ENCODE assay signal across 16 cellular contexts in genomic region chr5:67886761-67887160, GRCh38.
A peak's percentile ranks its signal among the peaks of the same experiment; 100 is the strongest.
DNase-seq lines count a peak whose midpoint lies in the region; TF ChIP-seq lines count a peak whose summit lies in the region.
"Had no signal": no experiment of that assay in that cellular context is flagged by ENCODE, and none has a peak within 500 bp of the region (broad histone marks: within the 10 kb centered on the region; RNA-seq: fewer than 3 reads in every experiment).

No MANE protein-coding gene starts in this region.

- H3K9me3 ChIP-seq in A673 (ENCODE audit: low read depth, low read length, poor library complexity, severe bottlenecking) (no peaks in the 10 kb centered on the region), BE2C (no peaks in the 10 kb centered on the region; the same call in none of the 2 replicates), neural progenitor cell (ENCODE audit: low read depth) (no peaks in the 10 kb centered on the region), spleen (no peaks in the 10 kb centered on the region), suprapubic skin (no peaks in the 10 kb centered on the region)
- H3K9me3 ChIP-seq: BLaER1 had no signal

- CTCF ChIA-PET in A673 (lab: Charles Lee) = no interaction called here

- H2AFZ ChIP-seq in neural progenitor cell (replicated peaks) = peak overlapping the region; percentile 22

- 70 to 100% (median 86%) methylated on average over 1 of the region's 1 CpG for WGBS in spleen, 5 donors
- WGBS in suprapubic skin = 93% methylated on average over 1 of the region's 1 CpG

- H3K9me3 Mint-ChIP-seq in neural progenitor cell = peaks cover 5% of the 10 kb centered on the region

- no peak overlapping the region for H3K4me2 ChIP-seq in neural progenitor cell
- H3K4me2 ChIP-seq: BLaER1 had no signal

- H3K4me3 ChIP-seq in A673 (ENCODE audit: low read depth, low read length, poor library complexity, severe bottlenecking) (no peak overlapping the region), BE2C (ENCODE audit: low read depth, low read length) (no peak overlapping the region), neural progenitor cell (no peak overlapping the region), spleen (no peak overlapping the region), suprapubic skin (no peak overlapping the region)
- H3K4me3 ChIP-seq: BLaER1 had no signal

- H3K4me1 ChIP-seq in A673 (ENCODE audit: insufficient read depth, low read length, poor library complexity, severe bottlenecking) (no peaks in the 10 kb centered on the region), BE2C (0 out of 2 replicates have a peak, but pooled peaks cover 4% of the 10 kb centered on the region), neural progenitor cell (peaks cover 11% of the 10 kb centered on the region), spleen (no peaks in the 10 kb centered on the region), suprapubic skin (peaks cover 6% of the 10 kb centered on the region)
- H3K4me1 ChIP-seq: BLaER1 had no signal

- no peak overlapping the region for H3K4me3 Mint-ChIP-seq in neural progenitor cell
- H3K4me3 Mint-ChIP-seq: CD14-positive monocyte; CD4-positive, alpha-beta memory T cell; H9 had no signal

- TF ChIP-seq CTCF in A673 (conservative IDR thresholded peaks at IDR 0.05; ENCODE audit: low read depth, low read length) (no peak), BE2C (IDR thresholded peaks at IDR 0.05; ENCODE audit: low read depth, low read length) (no peak), neural progenitor cell (IDR thresholded peaks at IDR 0.05) (no peak), spleen (IDR thresholded peaks at IDR 0.05 in 8 of 11, conservative IDR thresholded peaks at IDR 0.05 in 3 of 11) (no peak), suprapubic skin (IDR thresholded peaks at IDR 0.05) (no peak)

- no peaks in the 10 kb centered on the region for H3K79me2 ChIP-seq in neural progenitor cell (ENCODE audit: low read depth)

- no peak overlapping the region for H3K27ac Mint-ChIP-seq in neural progenitor cell
- H3K27ac Mint-ChIP-seq: CD14-positive monocyte; CD4-positive, alpha-beta memory T cell; H9 had no signal

- H3K27me3 Mint-ChIP-seq in neural progenitor cell (ENCODE audit: insufficient read depth, low read depth) = peaks cover 5% of the 10 kb centered on the region

- intact Hi-C loops in A673 (cut with micrococcal nuclease; ENCODE audit: unreplicated experiment) = no loop called here
- intact Hi-C loops in spleen (cut with DNase I; ENCODE audit: low total_unique reads) = no loop called here

- no peaks in the 10 kb centered on the region for H3K36me3 Mint-ChIP-seq in neural progenitor cell
- H3K36me3 Mint-ChIP-seq: CD14-positive monocyte; CD4-positive, alpha-beta memory T cell had no signal

- no peaks in the 10 kb centered on the region for H3K36me3 ChIP-seq in A673 (ENCODE audit: insufficient read depth, low read length, poor library complexity, severe bottlenecking)
- H3K36me3 ChIP-seq in BE2C = no peaks in the 10 kb centered on the region
- H3K36me3 ChIP-seq in neural progenitor cell = no peaks in the 10 kb centered on the region
- no peaks in the 10 kb centered on the region for H3K36me3 ChIP-seq in spleen
- no peaks in the 10 kb centered on the region for H3K36me3 ChIP-seq in suprapubic skin
- H3K36me3 ChIP-seq: BLaER1 had no signal

- no peaks in the 10 kb centered on the region for H3F3A ChIP-seq in neural progenitor cell (ENCODE audit: low read depth)

- no peak overlapping the region for H3K9ac ChIP-seq in neural progenitor cell
- H3K9ac ChIP-seq: BLaER1 had no signal

- H3K27me3 ChIP-seq in A673 (replicated peaks; ENCODE audit: insufficient read depth, low read depth, low read length, poor library complexity) (no peaks in the 10 kb centered on the region), BE2C (no peaks in the 10 kb centered on the region), neural progenitor cell (no peaks in the 10 kb centered on the region), spleen (replicated peaks in 1 of 7) (no peaks in the 10 kb centered on the region), suprapubic skin (no peaks in the 10 kb centered on the region)
- H3K27me3 ChIP-seq: BLaER1 had no signal

- H3K27ac ChIP-seq in A673 (ENCODE audit: low read depth, low read length, poor library complexity, severe bottlenecking) (no peak overlapping the region), neural progenitor cell (no peak overlapping the region), spleen (no peak overlapping the region), suprapubic skin (no peak overlapping the region)
- H3K27ac ChIP-seq: BLaER1 had no signal

- DNase-seq in A673 (ENCODE audit: low spot score) (peak; percentile 52), BE2C (peak; percentile 19), NCI-H748 (lab: John Stamatoyannopoulos, UW; ENCODE audit: unreplicated experiment) (peak; percentile 61), neural progenitor cell (ENCODE audit: low spot score) (no peak), spleen (no peak), suprapubic skin (ENCODE audit: low spot score in 2 of 2) (no peak), NCI-H526 treated with DMSO at 0.1 percent for 48 hours (lab: John Stamatoyannopoulos, UW) (no peak)
- DNase-seq: AML-193; CD4-positive, alpha-beta memory T cell; DMS153; DMS79; GF-D8; H9; IMR-90 had no signal

- no TSS peak for BruUV-seq in A673 (replicated peaks; lab: Mats Ljungman, UMichigan)

- H3K4me1 Mint-ChIP-seq in neural progenitor cell = no peaks in the 10 kb centered on the region
- H3K4me1 Mint-ChIP-seq: CD14-positive monocyte; CD4-positive, alpha-beta memory T cell had no signal

- POLR2A ChIA-PET in A673 (lab: Charles Lee; ENCODE audit: low non-redundant PET) = no interaction called here

- no peaks in the 10 kb centered on the region for H4K20me1 ChIP-seq in neural progenitor cell (ENCODE audit: low read depth)
- H4K20me1 ChIP-seq: BLaER1 had no signal

- TF ChIP-seq POLR2A in spleen (IDR thresholded peaks at IDR 0.05) (no peak), suprapubic skin (IDR thresholded peaks at IDR 0.05) (no peak)

- no peak for TF ChIP-seq EP300 in suprapubic skin (IDR thresholded peaks at IDR 0.05)

Comparison
In these comparisons a context has a peak if more than half of its experiments do, and no peak if none do; other contexts are left out.
1. DNase-seq: peak in A673 (single experiment), BE2C (single experiment) and NCI-H748 (single experiment); none in neural progenitor cell (single experiment), spleen (single experiment), suprapubic skin (0 of 2) and NCI-H526 treated with DMSO at 0.1 percent for 48 hours (single experiment).